In genomic region chr3:27081566-27081965, GRCh38 we compare ENCODE assay signal across 16 cellular contexts.
"Had no signal": no experiment of that assay in that cellular context is flagged by ENCODE, and none has a peak within 500 bp of the region (broad histone marks: within the 10 kb centered on the region; RNA-seq: fewer than 3 reads in every experiment).

No MANE protein-coding gene starts in this region.

- H3K9ac ChIP-seq: SK-N-SH had no signal

- H3K4me2 ChIP-seq: SK-N-SH had no signal

- DNase-seq: KBM-7, NCI-H1092, NCI-H1105 treated with DMSO at 0.1 percent for 48 hours, NCI-H1417 treated with DMSO at 0.1 percent for 48 hours, NCI-H146, NCI-H1694 treated with DMSO at 0.1 percent for 48 hours, NCI-H1930, NCI-H2081, NCI-H2107, NCI-H2227 treated with DMSO at 0.1 percent for 48 hours, NCI-H524, NCI-H526 treated with DMSO at 0.1 percent for 48 hours, NCI-H774, Right ventricle myocardium superior, RPMI8226, SK-N-SH had no signal

- H3K9me3 ChIP-seq: SK-N-SH had no signal
